In genomic region chr1:889774-890173, GRCh38 we compare ENCODE assay signal across 1 cellular context. TPM values are rescaled to one million over a fixed set of nuclear protein-coding genes. Genes with fewer than 3 reads are reported as not detected.
"Had no signal": no experiment of that assay in that cellular context is flagged by ENCODE, and none has a peak within 500 bp of the region (broad histone marks: within the 10 kb centered on the region; RNA-seq: fewer than 3 reads in every experiment).

No MANE protein-coding gene starts in this region.

RNA-seq across cellular contexts. Expression of gene SAMD11, which starts 33.9 kb away (rescaled TPM):
- total RNA-seq: SK-MEL-5 had no signal
